21 cellular contexts compared by ENCODE assay signal in the genomic region with DNA sequence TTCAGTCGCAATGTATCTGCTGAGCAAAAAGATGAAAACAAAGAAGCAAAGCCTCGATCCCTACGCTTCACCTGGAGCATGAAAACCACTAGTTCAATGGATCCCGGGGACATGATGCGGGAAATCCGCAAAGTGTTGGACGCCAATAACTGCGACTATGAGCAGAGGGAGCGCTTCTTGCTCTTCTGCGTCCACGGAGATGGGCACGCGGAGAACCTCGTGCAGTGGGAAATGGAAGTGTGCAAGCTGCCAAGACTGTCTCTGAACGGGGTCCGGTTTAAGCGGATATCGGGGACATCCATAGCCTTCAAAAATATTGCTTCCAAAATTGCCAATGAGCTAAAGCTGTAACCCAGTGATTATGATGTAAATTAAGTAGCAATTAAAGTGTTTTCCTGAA. TPM values are rescaled to one million over a fixed set of nuclear protein-coding genes. Genes with fewer than 3 reads are reported as not detected.
DNase-seq lines count a peak whose midpoint lies in the region; ATAC-seq and TF ChIP-seq lines count a peak whose summit lies in the region.
"Had no signal": no experiment of that assay in that cellular context is flagged by ENCODE, and none has a peak within 500 bp of the region (broad histone marks: within the 10 kb centered on the region; RNA-seq: fewer than 3 reads in every experiment).

No MANE protein-coding gene starts in this region.

- H3K4me3 ChIP-seq in mammary epithelial cell (replicated peaks in 1 of 3; ENCODE audit: insufficient read depth in 1 of 3, low read depth in 2 of 3, low read length in 3 of 3) = no peak overlapping the region
- no peak overlapping the region for H3K4me3 ChIP-seq in breast epithelium
- H3K4me3 ChIP-seq: SJSA1 had no signal

- H3K4me1 Mint-ChIP-seq in brain = peaks cover 34% of the 10 kb centered on the region
- H3K4me1 Mint-ChIP-seq in stimulated activated memory B cell treated with anti-CD40 and anti-IgM and Interleukin-4, amounts not matched to agents 10 μg/mL and 1 μg/mL and 100 μg/mL, for 72 hours = peaks cover 9% of the 10 kb centered on the region

- 100% methylated on average over 18 of the region's 18 CpGs for WGBS in mammary epithelial cell (ENCODE audit: low coverage, missing lambda C conversion rate)

- no peak overlapping the region for H3K4me3 Mint-ChIP-seq in brain
- H3K4me3 Mint-ChIP-seq in stimulated activated memory B cell treated with anti-CD40 and anti-IgM and Interleukin-4, amounts not matched to agents 10 μg/mL and 1 μg/mL and 100 μg/mL, for 72 hours = no peak overlapping the region
- H3K4me3 Mint-ChIP-seq: H9 had no signal

- no peak for ATAC-seq in stimulated activated memory B cell treated with anti-CD40 and anti-IgM and Interleukin-4, amounts not matched to agents 10 μg/mL and 1 μg/mL and 100 μg/mL, for 72 hours
- ATAC-seq in GM18858 (IDR thresholded peaks at IDR 0.05; ENCODE audit: unreplicated experiment) = no peak

- BruUV-seq in mammary epithelial cell (replicated peaks; lab: Mats Ljungman, UMichigan) = TSS peak; percentile 55

- TF ChIP-seq CTCF in mammary epithelial cell (conservative IDR thresholded peaks at IDR 0.05 in 1 of 2, IDR thresholded peaks at IDR 0.05 in 1 of 2; ENCODE audit: extremely low read depth in 1 of 2, insufficient read depth in 1 of 2, low read depth in 1 of 2, low read length in 2 of 2) (no peak), breast epithelium (IDR thresholded peaks at IDR 0.05) (no peak), brain (conservative IDR thresholded peaks at IDR 0.05) (no peak)

- H3K4me2 ChIP-seq in mammary epithelial cell (ENCODE audit: insufficient read depth, low read depth, low read length) = no peak overlapping the region
- H3K4me2 ChIP-seq: KMS-11 had no signal

- no peaks in the 10 kb centered on the region for H3K27me3 Mint-ChIP-seq in brain
- H3K27me3 Mint-ChIP-seq in stimulated activated memory B cell treated with anti-CD40 and anti-IgM and Interleukin-4, amounts not matched to agents 10 μg/mL and 1 μg/mL and 100 μg/mL, for 72 hours = no peaks in the 10 kb centered on the region
- H3K27me3 Mint-ChIP-seq: CD8-positive, alpha-beta memory T cell had no signal

- dilution Hi-C loops in mammary epithelial cell (cut with HindIII; ENCODE audit: low sequenced_read_pairs) = no loop called here

- H3K9me3 Mint-ChIP-seq in brain = no peaks in the 10 kb centered on the region
- H3K9me3 Mint-ChIP-seq in stimulated activated memory B cell treated with anti-CD40 and anti-IgM and Interleukin-4, amounts not matched to agents 10 μg/mL and 1 μg/mL and 100 μg/mL, for 72 hours = no peaks in the 10 kb centered on the region
- H3K9me3 Mint-ChIP-seq: CD8-positive, alpha-beta memory T cell; H9 had no signal

- H3K4me1 ChIP-seq in mammary epithelial cell (ENCODE audit: insufficient read depth, low read length) = peaks cover 4% of the 10 kb centered on the region
- H3K4me1 ChIP-seq in breast epithelium = no peaks in the 10 kb centered on the region
- H3K4me1 ChIP-seq: SJSA1 had no signal

- intact Hi-C loops in mammary epithelial cell (cut with micrococcal nuclease) (no loop called here), breast epithelium (cut with DNase I; ENCODE audit: low total_unique reads) (loop anchor here (5.0 kb wide), 1 partner anchor 654 kb away; no protein-coding TSS in a partner anchor)

- peaks cover 2% of the 10 kb centered on the region for H4K20me1 ChIP-seq in mammary epithelial cell (ENCODE audit: insufficient read depth, low read length)

- H3K79me2 ChIP-seq in mammary epithelial cell (ENCODE audit: insufficient read depth, low read length) = peaks cover 35% of the 10 kb centered on the region

- no peaks in the 10 kb centered on the region for H3K9me3 ChIP-seq in mammary epithelial cell (replicated peaks; ENCODE audit: insufficient read depth, low read length)
- no peaks in the 10 kb centered on the region for H3K9me3 ChIP-seq in breast epithelium
- H3K9me3 ChIP-seq: SJSA1 had no signal

- in situ Hi-C loops in mammary epithelial cell (cut with MboI; ENCODE audit: low sequenced_read_pairs in 2 of 2) = loop anchor here in 1 of 2 donors (5.0 kb wide), 1 partner anchor 54 kb away; no protein-coding TSS in a partner anchor

- no peak overlapping the region for H3K9ac ChIP-seq in mammary epithelial cell (ENCODE audit: insufficient read depth, low read length)
- H3K9ac ChIP-seq: KMS-11 had no signal

- H3K36me3 Mint-ChIP-seq in brain = peaks cover 54% of the 10 kb centered on the region
- H3K36me3 Mint-ChIP-seq in stimulated activated memory B cell treated with anti-CD40 and anti-IgM and Interleukin-4, amounts not matched to agents 10 μg/mL and 1 μg/mL and 100 μg/mL, for 72 hours = peaks cover 62% of the 10 kb centered on the region

- peaks cover 31% of the 10 kb centered on the region for H3K36me3 ChIP-seq in mammary epithelial cell (ENCODE audit: insufficient read depth, low read length)
- no peaks in the 10 kb centered on the region for H3K36me3 ChIP-seq in breast epithelium

- H3K27ac ChIP-seq in mammary epithelial cell (ENCODE audit: insufficient read depth, low read depth, low read length) (no peak overlapping the region), breast epithelium (no peak overlapping the region)
- H3K27ac ChIP-seq: HL-60, KMS-11, SJSA1 had no signal

- no peak overlapping the region for H2AFZ ChIP-seq in mammary epithelial cell (ENCODE audit: low read depth, low read length)

- H3K27me3 ChIP-seq in mammary epithelial cell (ENCODE audit: insufficient read depth, low read length) (no peaks in the 10 kb centered on the region), breast epithelium (no peaks in the 10 kb centered on the region)
- H3K27me3 ChIP-seq: SJSA1 had no signal

- DNase-seq in mammary epithelial cell (no peak), breast epithelium (ENCODE audit: low spot score in 2 of 2) (no peak), mesenteric fat pad (ENCODE audit: low spot score) (peak; percentile 62), ureter (ENCODE audit: low spot score) (peak; percentile 29), SKM-1 (lab: John Stamatoyannopoulos, UW; ENCODE audit: unreplicated experiment) (no peak)
- DNase-seq: C1 segment of cervical spinal cord; CD8-positive, alpha-beta memory T cell; DMS53; EL; H9; MV-4-11; NCI-H1694 treated with DMSO at 0.1 percent for 48 hours; NCI-H2107; NCI-H510A; NCI-H774 had no signal

- peak overlapping the region in 4 of 5 experiments; percentile 51 to 76 (median 68) for H3K27ac Mint-ChIP-seq in brain
- H3K27ac Mint-ChIP-seq in stimulated activated memory B cell treated with anti-CD40 and anti-IgM and Interleukin-4, amounts not matched to agents 10 μg/mL and 1 μg/mL and 100 μg/mL, for 72 hours = no peak overlapping the region
- H3K27ac Mint-ChIP-seq: CD8-positive, alpha-beta memory T cell; H9 had no signal

- CTCF ChIA-PET in mammary epithelial cell (lab: Charles Lee; ENCODE audit: low non-redundant PET) = no interaction called here

- TF ChIP-seq POLR2A in breast epithelium (IDR thresholded peaks at IDR 0.05) = no peak

RNA-seq across cellular contexts. Expression of gene CKB, which starts 19.8 kb away (rescaled TPM):
- total RNA-seq in mammary epithelial cell = 10 to 100 TPM in 1 of 2 donors, 1 to 10 TPM in 1; 8.7 to 45.8 TPM
- polyA plus RNA-seq in mammary epithelial cell = 6.4 TPM
- polyA minus RNA-seq in mammary epithelial cell = not detected
- total RNA-seq in breast epithelium = 100 to 1,000 TPM in 1 of 3 donors, 10 to 100 TPM in 2; 61.6 to 305 (median 83.2) TPM
- 2,462 TPM for polyA plus RNA-seq in brain (ENCODE audit: insufficient read depth, low read depth, low replicate concordance)
- 90.1 TPM for total RNA-seq in mesenteric fat pad
- 310 TPM for total RNA-seq in ureter

RNA-seq across cellular contexts. Expression of gene TRMT61A, which starts 26.1 kb away (rescaled TPM):
- 10 to 100 TPM in 1 of 2 donors, 1 to 10 TPM in 1; 8.8 to 13.3 TPM for total RNA-seq in mammary epithelial cell
- 7.7 TPM for polyA plus RNA-seq in mammary epithelial cell
- 3.9 TPM for polyA minus RNA-seq in mammary epithelial cell
- total RNA-seq in breast epithelium = 10 to 100 TPM; 10.7 to 17.7 (median 11.3) TPM
- polyA plus RNA-seq in brain (ENCODE audit: insufficient read depth, low read depth, low replicate concordance) = 17.1 TPM
- 13.8 TPM for total RNA-seq in mesenteric fat pad
- 22.4 TPM for total RNA-seq in ureter

RNA-seq across cellular contexts. Expression of gene BAG5, which starts 59.6 kb away (rescaled TPM):
- total RNA-seq in mammary epithelial cell = 10 to 100 TPM; 31.3 to 39.0 TPM
- 9.1 TPM for polyA plus RNA-seq in mammary epithelial cell
- polyA minus RNA-seq in mammary epithelial cell = 25.3 TPM
- 10 to 100 TPM; 29.5 to 45.4 (median 38.5) TPM for total RNA-seq in breast epithelium
- 19.6 TPM for polyA plus RNA-seq in brain (ENCODE audit: insufficient read depth, low read depth, low replicate concordance)
- total RNA-seq in mesenteric fat pad = 55.1 TPM
- total RNA-seq in ureter = 36.8 TPM

RNA-seq across cellular contexts. Expression of gene COA8, which starts 59.9 kb away (rescaled TPM):
- total RNA-seq in mammary epithelial cell = 10 to 100 TPM; 22.3 to 49.3 TPM
- 18.1 TPM for polyA plus RNA-seq in mammary epithelial cell
- polyA minus RNA-seq in mammary epithelial cell = not detected
- total RNA-seq in breast epithelium = 10 to 100 TPM; 26.5 to 41.9 (median 27.2) TPM
- 83.6 TPM for polyA plus RNA-seq in brain (ENCODE audit: insufficient read depth, low read depth, low replicate concordance)
- total RNA-seq in mesenteric fat pad = 45.8 TPM
- total RNA-seq in ureter = 37.3 TPM

Comparison
In these comparisons a context has a peak if more than half of its experiments do, and no peak if none do; other contexts are left out.
1. DNase-seq: peak in mesenteric fat pad (single experiment) and ureter (single experiment); none in mammary epithelial cell (single experiment), breast epithelium (0 of 2) and SKM-1 (single experiment).